1 cellular context compared by ENCODE assay signal in genomic region chr5:139364466-139364865, GRCh38.
TF ChIP-seq lines count a peak whose summit lies in the region.

No MANE protein-coding gene starts in this region.

TF ChIP-seq in GM23338, 12 proteins besides CTCF, POLR2A, EP300 and RAD21 (continued from another document):
- TF ChIP-seq, protein P1, sequence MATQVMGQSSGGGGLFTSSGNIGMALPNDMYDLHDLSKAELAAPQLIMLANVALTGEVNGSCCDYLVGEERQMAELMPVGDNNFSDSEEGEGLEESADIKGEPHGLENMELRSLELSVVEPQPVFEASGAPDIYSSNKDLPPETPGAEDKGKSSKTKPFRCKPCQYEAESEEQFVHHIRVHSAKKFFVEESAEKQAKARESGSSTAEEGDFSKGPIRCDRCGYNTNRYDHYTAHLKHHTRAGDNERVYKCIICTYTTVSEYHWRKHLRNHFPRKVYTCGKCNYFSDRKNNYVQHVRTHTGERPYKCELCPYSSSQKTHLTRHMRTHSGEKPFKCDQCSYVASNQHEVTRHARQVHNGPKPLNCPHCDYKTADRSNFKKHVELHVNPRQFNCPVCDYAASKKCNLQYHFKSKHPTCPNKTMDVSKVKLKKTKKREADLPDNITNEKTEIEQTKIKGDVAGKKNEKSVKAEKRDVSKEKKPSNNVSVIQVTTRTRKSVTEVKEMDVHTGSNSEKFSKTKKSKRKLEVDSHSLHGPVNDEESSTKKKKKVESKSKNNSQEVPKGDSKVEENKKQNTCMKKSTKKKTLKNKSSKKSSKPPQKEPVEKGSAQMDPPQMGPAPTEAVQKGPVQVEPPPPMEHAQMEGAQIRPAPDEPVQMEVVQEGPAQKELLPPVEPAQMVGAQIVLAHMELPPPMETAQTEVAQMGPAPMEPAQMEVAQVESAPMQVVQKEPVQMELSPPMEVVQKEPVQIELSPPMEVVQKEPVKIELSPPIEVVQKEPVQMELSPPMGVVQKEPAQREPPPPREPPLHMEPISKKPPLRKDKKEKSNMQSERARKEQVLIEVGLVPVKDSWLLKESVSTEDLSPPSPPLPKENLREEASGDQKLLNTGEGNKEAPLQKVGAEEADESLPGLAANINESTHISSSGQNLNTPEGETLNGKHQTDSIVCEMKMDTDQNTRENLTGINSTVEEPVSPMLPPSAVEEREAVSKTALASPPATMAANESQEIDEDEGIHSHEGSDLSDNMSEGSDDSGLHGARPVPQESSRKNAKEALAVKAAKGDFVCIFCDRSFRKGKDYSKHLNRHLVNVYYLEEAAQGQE (IDR thresholded peaks at IDR 0.05; ENCODE audit: unreplicated experiment): no peak
